In the genomic region with DNA sequence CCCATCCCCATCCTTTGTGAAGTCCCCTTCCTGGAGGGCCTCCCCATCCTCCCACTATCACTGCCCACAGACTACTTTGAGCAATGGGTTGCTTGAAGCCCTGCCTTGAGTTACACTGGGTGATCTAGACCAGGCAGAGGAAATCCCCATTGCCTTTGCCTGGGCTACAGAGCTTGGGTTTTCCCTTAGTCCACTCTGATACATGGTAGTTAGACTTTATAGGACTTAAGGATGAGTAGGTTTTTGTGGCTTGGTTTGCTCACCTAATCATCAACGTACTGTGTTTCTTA, we compare ENCODE assay signal across 7 cellular contexts. TPM values are rescaled to one million over a fixed set of nuclear protein-coding genes. Genes with fewer than 3 reads are reported as not detected.
DNase-seq lines count a peak whose midpoint lies in the region; ATAC-seq, FAIRE-seq and TF ChIP-seq lines count a peak whose summit lies in the region.

No MANE protein-coding gene starts in this region.

- peak overlapping the region; percentile 94 for H3K27ac Mint-ChIP-seq in stimulated activated effector memory CD8-positive, alpha-beta T cell treated with anti-CD3 and anti-CD28 coated beads, Interleukin-12 subunit alpha, Interleukin-12 subunit beta, amount 100 ng/mL, for 72 hours

- no peak for TF ChIP-seq CTCF in upper lobe of left lung (IDR thresholded peaks at IDR 0.05)

- WGBS in upper lobe of left lung, 2 donors, result 95% methylated on average over 1 of the region's 1 CpG

- peak; percentile 36 for DNase-seq in activated T-helper 9 cell treated with anti-CD3 and anti-CD28 coated beads, Interleukin-2, amount 50 U/mL, for 16 hours (ENCODE audit: low read depth)
- peak in 1 of 2 donors; percentile 38 for DNase-seq in stimulated activated effector memory CD8-positive, alpha-beta T cell treated with anti-CD3 and anti-CD28 coated beads, Interleukin-12 subunit alpha, Interleukin-12 subunit beta, amount 100 ng/mL, for 72 hours (ENCODE audit: low spot score in 2 of 2)
- no peak for DNase-seq in HK-2 (ENCODE audit: unreplicated experiment)
- DNase-seq in upper lobe of left lung, result no peak
- no peak for DNase-seq in GM19239 (ENCODE audit: insufficient read length, low spot score)

- ATAC-seq in GM19452 (IDR thresholded peaks at IDR 0.05; ENCODE audit: unreplicated experiment) (peak; percentile 41), HG03175 (IDR thresholded peaks at IDR 0.05; ENCODE audit: unreplicated experiment) (peak; percentile 26), upper lobe of left lung (ENCODE audit: low FRiP score in 2 of 2) (no peak)
- peak; percentile 91 for ATAC-seq in stimulated activated effector memory CD8-positive, alpha-beta T cell treated with anti-CD3 and anti-CD28 coated beads, Interleukin-12 subunit alpha, Interleukin-12 subunit beta, amount 100 ng/mL, for 72 hours

- no peak for TF ChIP-seq EP300 in upper lobe of left lung (IDR thresholded peaks at IDR 0.05)

- H3K36me3 Mint-ChIP-seq in stimulated activated effector memory CD8-positive, alpha-beta T cell treated with anti-CD3 and anti-CD28 coated beads, Interleukin-12 subunit alpha, Interleukin-12 subunit beta, amount 100 ng/mL, for 72 hours, result peaks cover 23% of the 10 kb centered on the region

- H3K4me3 Mint-ChIP-seq in stimulated activated effector memory CD8-positive, alpha-beta T cell treated with anti-CD3 and anti-CD28 coated beads, Interleukin-12 subunit alpha, Interleukin-12 subunit beta, amount 100 ng/mL, for 72 hours, result peak overlapping the region; percentile 73

- H3K27ac ChIP-seq in upper lobe of left lung, result peak overlapping the region in 2 of 4 donors; percentile 35 to 63

- H3K9me3 Mint-ChIP-seq in stimulated activated effector memory CD8-positive, alpha-beta T cell treated with anti-CD3 and anti-CD28 coated beads, Interleukin-12 subunit alpha, Interleukin-12 subunit beta, amount 100 ng/mL, for 72 hours, result no peaks in the 10 kb centered on the region

- peaks cover 91% of the 10 kb centered on the region for H3K4me1 Mint-ChIP-seq in stimulated activated effector memory CD8-positive, alpha-beta T cell treated with anti-CD3 and anti-CD28 coated beads, Interleukin-12 subunit alpha, Interleukin-12 subunit beta, amount 100 ng/mL, for 72 hours

- H3K4me1 ChIP-seq in upper lobe of left lung, result peaks cover 16 to 38% (median 30%) of the 10 kb centered on the region in 4 donors

- H3K27me3 ChIP-seq in upper lobe of left lung, result no peaks in the 10 kb centered on the region

- no peak for FAIRE-seq in GM19239 (lab: Jason Lieb, UNC)

- no peaks in the 10 kb centered on the region for H3K36me3 ChIP-seq in upper lobe of left lung

- H3K9me3 ChIP-seq in upper lobe of left lung, result no peaks in the 10 kb centered on the region

- no peak overlapping the region for H3K4me3 ChIP-seq in upper lobe of left lung

- TF ChIP-seq POLR2A in upper lobe of left lung (IDR thresholded peaks at IDR 0.05), result no peak

RNA-seq across cellular contexts. Expression of a gene that starts 56.6 kb away (rescaled TPM):
- 10 to 100 TPM; 12.3 to 28.8 (median 19.5) TPM for total RNA-seq in upper lobe of left lung

Comparison
In these comparisons a context has a peak if more than half of its experiments do, and no peak if none do; other contexts are left out.
1. ATAC-seq: peak in GM19452 (single experiment), HG03175 (single experiment) and stimulated activated effector memory CD8-positive, alpha-beta T cell treated with anti-CD3 and anti-CD28 coated beads, Interleukin-12 subunit alpha, Interleukin-12 subunit beta, amount 100 ng/mL, for 72 hours (single experiment); none in upper lobe of left lung (0 of 2).